Comparison of ENCODE assay signal across 28 cellular contexts in genomic region chr4:73970011-73970410, GRCh38. TPM values are rescaled to one million over a fixed set of nuclear protein-coding genes. Genes with fewer than 3 reads are reported as not detected.
"Had no signal": no experiment of that assay in that cellular context is flagged by ENCODE, and none has a peak within 500 bp of the region (broad histone marks: within the 10 kb centered on the region; RNA-seq: fewer than 3 reads in every experiment).

No MANE protein-coding gene starts in this region.

- H3K27ac ChIP-seq: stomach, suprapubic skin, testis, thoracic aorta, thyroid gland, tibial artery, tibial nerve, transverse colon, upper lobe of left lung, upper lobe of right lung, uterus, vagina had no signal

- H3K4me1 ChIP-seq: stomach, suprapubic skin, testis, thyroid gland, tibial artery, tibial nerve, transverse colon, upper lobe of left lung, upper lobe of right lung, uterus, vagina had no signal

- H3K27me3 ChIP-seq: stomach, testis, thyroid gland, tibial artery, tibial nerve, transverse colon, upper lobe of left lung, upper lobe of right lung, uterus, vagina had no signal

- H3K4me3 ChIP-seq: stomach, suprapubic skin, testis, thoracic aorta, thyroid gland, tibial artery, tibial nerve, transverse colon, upper lobe of left lung, upper lobe of right lung, uterus, vagina had no signal

- ATAC-seq: stimulated activated effector memory CD8-positive, alpha-beta T cell treated with anti-CD3 and anti-CD28 coated beads, Interleukin-12 subunit alpha, Interleukin-12 subunit beta, amount 100 ng/mL, for 72 hours; stimulated activated memory B cell treated with anti-CD40 and anti-IgM and Interleukin-4, amounts not matched to agents 10 μg/mL and 1 μg/mL and 100 μg/mL, for 72 hours; stimulated activated naive B cell treated with anti-CD40 and anti-IgM and Interleukin-4, amounts not matched to agents 10 μg/mL and 1 μg/mL and 100 μg/mL, for 72 hours; stimulated activated naive CD8-positive, alpha-beta T cell treated with anti-CD3 and anti-CD28 coated beads, Interleukin-15, amount 100 ng/mL, for 72 hours; stimulated activated naive CD8-positive, alpha-beta T cell treated with anti-CD3 and anti-CD28 coated beads, Interleukin-15, Interleukin-2, amounts not matched to agents 100 U/mL and 50 U/mL, for 24 hours; upper lobe of right lung had no signal

- DNase-seq: stimulated activated CD4-positive, alpha-beta T cell treated with anti-CD3 and anti-CD28 coated beads, Interleukin-2, amount 100 ng/mL, for 48 hours; stimulated activated CD4-positive, alpha-beta T cell treated with anti-CD3 and anti-CD28 coated beads, Interleukin-4, amount 100 ng/mL, for 1 hour; stimulated activated CD4-positive, alpha-beta T cell treated with anti-CD3 and anti-CD28 coated beads, Interleukin-4, amount 100 ng/mL, for 24 hours; stimulated activated CD4-positive, alpha-beta T cell treated with anti-CD3 and anti-CD28 coated beads, Interleukin-4, amount 100 ng/mL, for 4 hours; stimulated activated CD8-positive, alpha-beta memory T cell treated with anti-CD3 and anti-CD28 coated beads, Interleukin-4, amount 100 ng/mL, for 48 hours; stimulated activated naive B cell treated with anti-CD40 and anti-IgM and Interleukin-4, amounts not matched to agents 10 μg/mL and 1 μg/mL and 100 μg/mL, for 72 hours; stimulated activated naive CD4-positive, alpha-beta T cell; stimulated activated naive CD4-positive, alpha-beta T cell treated with Interleukin-2 at 50 U/mL for 16 hours; stimulated activated naive CD8-positive, alpha-beta T cell treated with anti-CD3 and anti-CD28 coated beads, Interleukin-15, amount 100 ng/mL, for 72 hours; stimulated activated naive CD8-positive, alpha-beta T cell treated with anti-CD3 and anti-CD28 coated beads, Interleukin-15, Interleukin-2, amounts not matched to agents 100 U/mL and 50 U/mL, for 24 hours; stomach; substantia nigra; testis; thyroid gland; tibial artery; transverse colon; trophoblast cell; upper lobe of left lung; upper lobe of right lung; uterus had no signal

- H3K9me3 ChIP-seq: testis, thyroid gland, uterus, vagina had no signal

- H3K36me3 ChIP-seq: stomach, suprapubic skin, thoracic aorta, thyroid gland, tibial artery, tibial nerve, transverse colon, upper lobe of left lung, upper lobe of right lung, uterus, vagina had no signal

RNA-seq across cellular contexts. Expression of gene PF4, which starts 11.8 kb away (rescaled TPM):
- total RNA-seq: subcutaneous adipose tissue, suprapubic skin, testis, thoracic aorta, thyroid gland, transverse colon, ureter, uterus had no signal

RNA-seq across cellular contexts. Expression of gene PPBP, which starts 18.0 kb away (rescaled TPM):
- total RNA-seq: suprapubic skin, testis, thoracic aorta, transverse colon, ureter, vagina had no signal

RNA-seq across cellular contexts. Expression of gene CXCL5, which starts 28.5 kb away (rescaled TPM):
- total RNA-seq: suprapubic skin, thyroid gland, ureter, uterus, vagina had no signal
